1 cellular context compared by ENCODE assay signal in the genomic region with DNA sequence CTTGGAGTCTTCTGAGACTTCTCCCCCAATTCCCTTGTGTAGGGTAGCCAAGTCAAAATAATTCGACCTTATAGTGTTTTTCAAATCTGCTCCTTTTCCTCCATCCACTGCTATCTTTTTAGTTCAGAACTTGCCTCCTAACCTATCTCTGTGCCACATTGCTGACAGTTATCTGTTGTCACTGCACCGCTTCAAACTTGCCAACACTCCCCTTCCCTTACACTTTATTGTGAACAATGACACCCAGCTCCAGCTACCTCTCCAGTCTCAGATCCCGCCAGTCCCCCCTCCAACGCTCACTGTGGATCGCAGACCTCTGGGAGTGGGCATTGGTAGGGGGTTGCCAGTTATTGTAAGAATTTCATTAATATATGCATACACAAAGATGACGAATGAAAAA.
A peak's percentile ranks its signal among the peaks of the same experiment; 100 is the strongest.
TF ChIP-seq lines count a peak whose summit lies in the region.

No MANE protein-coding gene starts in this region.

TF ChIP-seq in K562, 482 proteins besides CTCF, POLR2A, EP300 and RAD21 (continued from another document and continues in another):
- no peak for TF ChIP-seq HDAC2 (IDR thresholded peaks at IDR 0.05)
- TF ChIP-seq, protein P1, sequence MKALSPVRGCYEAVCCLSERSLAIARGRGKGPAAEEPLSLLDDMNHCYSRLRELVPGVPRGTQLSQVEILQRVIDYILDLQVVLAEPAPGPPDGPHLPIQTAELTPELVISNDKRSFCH (CRISPR knock-in tag; IDR thresholded peaks at IDR 0.05), result no peak
- TF ChIP-seq, protein P1 (tag; IDR thresholded peaks at IDR 0.05), result no peak
- no peak for TF ChIP-seq CXXC5 (CRISPR knock-in tag; IDR thresholded peaks at IDR 0.05)
- TF ChIP-seq ZBTB1 (CRISPR knock-in tag; IDR thresholded peaks at IDR 0.05; ENCODE audit: borderline replicate concordance, low read depth), result no peak
- TF ChIP-seq ZNF175 (CRISPR knock-in tag; IDR thresholded peaks at IDR 0.05; ENCODE audit: low read depth), result no peak
- TF ChIP-seq ELF1 (tag; IDR thresholded peaks at IDR 0.05), result no peak
- no peak for TF ChIP-seq SMAD4 (CRISPR knock-in tag; conservative IDR thresholded peaks at IDR 0.05)
- no peak for TF ChIP-seq XRCC3 (IDR thresholded peaks at IDR 0.05)
- peak; percentile 52 for TF ChIP-seq CREM (IDR thresholded peaks at IDR 0.05; ENCODE audit: low read depth)
- TF ChIP-seq MYNN (IDR thresholded peaks at IDR 0.05), result no peak
- TF ChIP-seq MYNN (CRISPR knock-in tag; IDR thresholded peaks at IDR 0.05), result no peak
- TF ChIP-seq NEUROD1 (IDR thresholded peaks at IDR 0.05; ENCODE audit: borderline replicate concordance, low read depth, low read length, partially characterized antibody), result no peak
- TF ChIP-seq GATAD2A (IDR thresholded peaks at IDR 0.05), result no peak
- TF ChIP-seq SPI1 (IDR thresholded peaks at IDR 0.05; ENCODE audit: borderline replicate concordance, low read depth, low read length), result no peak
- peak; percentile 62; the same call in 1 of the 2 replicates for TF ChIP-seq POLR2AphosphoS5 (IDR thresholded peaks at IDR 0.05; ENCODE audit: control insufficient read depth, insufficient read depth, low read depth, low read length)
- TF ChIP-seq ZNF146 (CRISPR knock-in tag; IDR thresholded peaks at IDR 0.05; ENCODE audit: unreplicated experiment), result no peak
- TF ChIP-seq, protein P2, sequence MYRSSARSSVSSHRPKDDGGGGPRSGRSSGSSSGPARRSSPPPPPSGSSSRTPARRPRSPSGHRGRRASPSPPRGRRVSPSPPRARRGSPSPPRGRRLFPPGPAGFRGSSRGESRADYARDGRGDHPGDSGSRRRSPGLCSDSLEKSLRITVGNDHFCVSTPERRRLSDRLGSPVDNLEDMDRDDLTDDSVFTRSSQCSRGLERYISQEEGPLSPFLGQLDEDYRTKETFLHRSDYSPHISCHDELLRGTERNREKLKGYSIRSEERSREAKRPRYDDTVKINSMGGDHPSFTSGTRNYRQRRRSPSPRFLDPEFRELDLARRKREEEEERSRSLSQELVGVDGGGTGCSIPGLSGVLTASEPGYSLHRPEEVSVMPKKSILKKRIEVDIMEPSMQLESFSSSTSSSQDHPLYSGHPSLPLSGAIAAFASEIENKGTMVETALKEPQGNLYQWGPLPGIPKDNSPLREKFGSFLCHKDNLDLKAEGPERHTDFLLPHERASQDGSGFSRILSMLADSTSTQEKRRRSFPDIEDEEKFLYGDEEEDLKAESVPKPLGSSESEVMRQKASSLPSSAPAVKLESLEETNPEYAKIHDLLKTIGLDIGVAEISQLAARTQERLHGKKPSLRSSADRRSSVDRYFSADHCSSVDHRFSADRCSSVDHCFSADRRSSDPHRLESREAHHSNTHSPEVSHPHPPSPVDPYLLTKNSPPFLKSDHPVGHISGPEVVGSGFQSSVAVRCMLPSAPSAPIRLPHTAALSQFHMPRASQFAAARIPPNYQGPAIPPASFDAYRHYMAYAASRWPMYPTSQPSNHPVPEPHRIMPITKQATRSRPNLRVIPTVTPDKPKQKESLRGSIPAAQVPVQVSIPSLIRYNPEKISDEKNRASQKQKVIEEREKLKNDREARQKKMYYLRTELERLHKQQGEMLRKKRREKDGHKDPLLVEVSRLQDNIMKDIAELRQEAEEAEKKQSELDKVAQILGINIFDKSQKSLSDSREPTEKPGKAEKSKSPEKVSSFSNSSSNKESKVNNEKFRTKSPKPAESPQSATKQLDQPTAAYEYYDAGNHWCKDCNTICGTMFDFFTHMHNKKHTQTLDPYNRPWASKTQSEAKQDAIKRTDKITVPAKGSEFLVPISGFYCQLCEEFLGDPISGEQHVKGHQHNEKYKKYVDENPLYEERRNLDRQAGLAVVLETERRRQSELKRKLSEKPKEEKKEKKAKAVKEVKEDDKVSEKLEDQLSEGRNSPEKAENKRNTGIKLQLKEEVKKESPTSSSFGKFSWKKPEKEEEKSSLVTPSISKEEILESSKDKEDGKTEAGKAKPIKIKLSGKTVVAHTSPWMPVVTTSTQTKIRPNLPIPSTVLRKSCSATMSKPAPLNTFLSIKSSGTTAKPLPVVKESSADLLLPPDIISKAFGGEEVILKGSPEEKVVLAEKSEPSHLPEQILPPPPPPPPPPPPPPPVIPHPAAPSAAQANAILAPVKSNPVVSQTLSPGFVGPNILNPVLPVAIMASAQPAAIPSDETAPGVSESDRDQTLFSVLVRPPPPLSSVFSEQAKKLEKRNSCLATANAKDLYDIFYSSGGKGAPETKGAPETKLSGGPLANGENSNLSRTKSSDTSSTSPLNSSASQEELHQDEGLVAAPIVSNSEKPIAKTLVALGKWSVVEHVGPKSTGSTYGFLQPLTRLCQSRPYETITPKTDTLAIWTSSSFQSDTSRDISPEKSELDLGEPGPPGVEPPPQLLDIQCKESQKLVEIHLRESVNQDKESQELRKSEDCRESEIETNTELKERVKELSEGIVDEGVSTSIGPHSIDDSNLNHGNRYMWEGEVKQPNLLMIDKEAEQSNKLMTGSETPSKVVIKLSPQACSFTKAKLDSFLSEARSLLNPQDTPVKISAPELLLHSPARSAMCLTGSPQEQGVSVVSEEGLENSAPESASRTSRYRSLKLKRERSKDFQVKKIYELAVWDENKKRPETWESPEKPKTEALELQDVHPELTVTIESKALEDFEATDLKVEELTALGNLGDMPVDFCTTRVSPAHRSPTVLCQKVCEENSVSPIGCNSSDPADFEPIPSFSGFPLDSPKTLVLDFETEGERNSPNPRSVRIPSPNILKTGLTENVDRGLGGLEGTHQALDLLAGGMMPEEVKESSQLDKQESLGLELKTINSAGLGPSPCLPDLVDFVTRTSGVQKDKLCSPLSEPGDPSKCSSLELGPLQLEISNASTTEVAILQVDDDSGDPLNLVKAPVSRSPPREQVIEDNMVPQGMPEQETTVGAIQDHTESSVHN (IDR thresholded peaks at IDR 0.05; ENCODE audit: borderline replicate concordance in 1 of 2, low read depth in 1 of 2), result no peak
- TF ChIP-seq, protein P3, sequence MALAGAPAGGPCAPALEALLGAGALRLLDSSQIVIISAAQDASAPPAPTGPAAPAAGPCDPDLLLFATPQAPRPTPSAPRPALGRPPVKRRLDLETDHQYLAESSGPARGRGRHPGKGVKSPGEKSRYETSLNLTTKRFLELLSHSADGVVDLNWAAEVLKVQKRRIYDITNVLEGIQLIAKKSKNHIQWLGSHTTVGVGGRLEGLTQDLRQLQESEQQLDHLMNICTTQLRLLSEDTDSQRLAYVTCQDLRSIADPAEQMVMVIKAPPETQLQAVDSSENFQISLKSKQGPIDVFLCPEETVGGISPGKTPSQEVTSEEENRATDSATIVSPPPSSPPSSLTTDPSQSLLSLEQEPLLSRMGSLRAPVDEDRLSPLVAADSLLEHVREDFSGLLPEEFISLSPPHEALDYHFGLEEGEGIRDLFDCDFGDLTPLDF (CRISPR knock-in tag; IDR thresholded peaks at IDR 0.05), result no peak
- no peak for TF ChIP-seq PURB (CRISPR knock-in tag; IDR thresholded peaks at IDR 0.05; ENCODE audit: low read depth)
- TF ChIP-seq, protein P4, sequence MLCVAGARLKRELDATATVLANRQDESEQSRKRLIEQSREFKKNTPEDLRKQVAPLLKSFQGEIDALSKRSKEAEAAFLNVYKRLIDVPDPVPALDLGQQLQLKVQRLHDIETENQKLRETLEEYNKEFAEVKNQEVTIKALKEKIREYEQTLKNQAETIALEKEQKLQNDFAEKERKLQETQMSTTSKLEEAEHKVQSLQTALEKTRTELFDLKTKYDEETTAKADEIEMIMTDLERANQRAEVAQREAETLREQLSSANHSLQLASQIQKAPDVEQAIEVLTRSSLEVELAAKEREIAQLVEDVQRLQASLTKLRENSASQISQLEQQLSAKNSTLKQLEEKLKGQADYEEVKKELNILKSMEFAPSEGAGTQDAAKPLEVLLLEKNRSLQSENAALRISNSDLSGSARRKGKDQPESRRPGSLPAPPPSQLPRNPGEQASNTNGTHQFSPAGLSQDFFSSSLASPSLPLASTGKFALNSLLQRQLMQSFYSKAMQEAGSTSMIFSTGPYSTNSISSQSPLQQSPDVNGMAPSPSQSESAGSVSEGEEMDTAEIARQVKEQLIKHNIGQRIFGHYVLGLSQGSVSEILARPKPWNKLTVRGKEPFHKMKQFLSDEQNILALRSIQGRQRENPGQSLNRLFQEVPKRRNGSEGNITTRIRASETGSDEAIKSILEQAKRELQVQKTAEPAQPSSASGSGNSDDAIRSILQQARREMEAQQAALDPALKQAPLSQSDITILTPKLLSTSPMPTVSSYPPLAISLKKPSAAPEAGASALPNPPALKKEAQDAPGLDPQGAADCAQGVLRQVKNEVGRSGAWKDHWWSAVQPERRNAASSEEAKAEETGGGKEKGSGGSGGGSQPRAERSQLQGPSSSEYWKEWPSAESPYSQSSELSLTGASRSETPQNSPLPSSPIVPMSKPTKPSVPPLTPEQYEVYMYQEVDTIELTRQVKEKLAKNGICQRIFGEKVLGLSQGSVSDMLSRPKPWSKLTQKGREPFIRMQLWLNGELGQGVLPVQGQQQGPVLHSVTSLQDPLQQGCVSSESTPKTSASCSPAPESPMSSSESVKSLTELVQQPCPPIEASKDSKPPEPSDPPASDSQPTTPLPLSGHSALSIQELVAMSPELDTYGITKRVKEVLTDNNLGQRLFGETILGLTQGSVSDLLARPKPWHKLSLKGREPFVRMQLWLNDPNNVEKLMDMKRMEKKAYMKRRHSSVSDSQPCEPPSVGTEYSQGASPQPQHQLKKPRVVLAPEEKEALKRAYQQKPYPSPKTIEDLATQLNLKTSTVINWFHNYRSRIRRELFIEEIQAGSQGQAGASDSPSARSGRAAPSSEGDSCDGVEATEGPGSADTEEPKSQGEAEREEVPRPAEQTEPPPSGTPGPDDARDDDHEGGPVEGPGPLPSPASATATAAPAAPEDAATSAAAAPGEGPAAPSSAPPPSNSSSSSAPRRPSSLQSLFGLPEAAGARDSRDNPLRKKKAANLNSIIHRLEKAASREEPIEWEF (CRISPR knock-in tag; IDR thresholded peaks at IDR 0.05), result no peak
- TF ChIP-seq, protein P5, sequence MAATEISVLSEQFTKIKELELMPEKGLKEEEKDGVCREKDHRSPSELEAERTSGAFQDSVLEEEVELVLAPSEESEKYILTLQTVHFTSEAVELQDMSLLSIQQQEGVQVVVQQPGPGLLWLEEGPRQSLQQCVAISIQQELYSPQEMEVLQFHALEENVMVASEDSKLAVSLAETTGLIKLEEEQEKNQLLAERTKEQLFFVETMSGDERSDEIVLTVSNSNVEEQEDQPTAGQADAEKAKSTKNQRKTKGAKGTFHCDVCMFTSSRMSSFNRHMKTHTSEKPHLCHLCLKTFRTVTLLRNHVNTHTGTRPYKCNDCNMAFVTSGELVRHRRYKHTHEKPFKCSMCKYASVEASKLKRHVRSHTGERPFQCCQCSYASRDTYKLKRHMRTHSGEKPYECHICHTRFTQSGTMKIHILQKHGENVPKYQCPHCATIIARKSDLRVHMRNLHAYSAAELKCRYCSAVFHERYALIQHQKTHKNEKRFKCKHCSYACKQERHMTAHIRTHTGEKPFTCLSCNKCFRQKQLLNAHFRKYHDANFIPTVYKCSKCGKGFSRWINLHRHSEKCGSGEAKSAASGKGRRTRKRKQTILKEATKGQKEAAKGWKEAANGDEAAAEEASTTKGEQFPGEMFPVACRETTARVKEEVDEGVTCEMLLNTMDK (IDR thresholded peaks at IDR 0.05; ENCODE audit: borderline replicate concordance, insufficient read depth, low read depth, low read length, poor library complexity, severe bottlenecking), result no peak
- no peak for TF ChIP-seq ZNF644 (tag; IDR thresholded peaks at IDR 0.05; ENCODE audit: low read depth)
- TF ChIP-seq RB1 (IDR thresholded peaks at IDR 0.05; ENCODE audit: low read depth), result no peak
- TF ChIP-seq, protein P6, sequence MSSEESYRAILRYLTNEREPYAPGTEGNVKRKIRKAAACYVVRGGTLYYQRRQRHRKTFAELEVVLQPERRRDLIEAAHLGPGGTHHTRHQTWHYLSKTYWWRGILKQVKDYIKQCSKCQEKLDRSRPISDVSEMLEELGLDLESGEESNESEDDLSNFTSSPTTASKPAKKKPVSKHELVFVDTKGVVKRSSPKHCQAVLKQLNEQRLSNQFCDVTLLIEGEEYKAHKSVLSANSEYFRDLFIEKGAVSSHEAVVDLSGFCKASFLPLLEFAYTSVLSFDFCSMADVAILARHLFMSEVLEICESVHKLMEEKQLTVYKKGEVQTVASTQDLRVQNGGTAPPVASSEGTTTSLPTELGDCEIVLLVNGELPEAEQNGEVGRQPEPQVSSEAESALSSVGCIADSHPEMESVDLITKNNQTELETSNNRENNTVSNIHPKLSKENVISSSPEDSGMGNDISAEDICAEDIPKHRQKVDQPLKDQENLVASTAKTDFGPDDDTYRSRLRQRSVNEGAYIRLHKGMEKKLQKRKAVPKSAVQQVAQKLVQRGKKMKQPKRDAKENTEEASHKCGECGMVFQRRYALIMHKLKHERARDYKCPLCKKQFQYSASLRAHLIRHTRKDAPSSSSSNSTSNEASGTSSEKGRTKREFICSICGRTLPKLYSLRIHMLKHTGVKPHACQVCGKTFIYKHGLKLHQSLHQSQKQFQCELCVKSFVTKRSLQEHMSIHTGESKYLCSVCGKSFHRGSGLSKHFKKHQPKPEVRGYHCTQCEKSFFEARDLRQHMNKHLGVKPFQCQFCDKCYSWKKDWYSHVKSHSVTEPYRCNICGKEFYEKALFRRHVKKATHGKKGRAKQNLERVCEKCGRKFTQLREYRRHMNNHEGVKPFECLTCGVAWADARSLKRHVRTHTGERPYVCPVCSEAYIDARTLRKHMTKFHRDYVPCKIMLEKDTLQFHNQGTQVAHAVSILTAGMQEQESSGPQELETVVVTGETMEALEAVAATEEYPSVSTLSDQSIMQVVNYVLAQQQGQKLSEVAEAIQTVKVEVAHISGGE (CRISPR knock-in tag; IDR thresholded peaks at IDR 0.05), result no peak; a peak in 1 of 6 replicates
- TF ChIP-seq, protein P7, sequence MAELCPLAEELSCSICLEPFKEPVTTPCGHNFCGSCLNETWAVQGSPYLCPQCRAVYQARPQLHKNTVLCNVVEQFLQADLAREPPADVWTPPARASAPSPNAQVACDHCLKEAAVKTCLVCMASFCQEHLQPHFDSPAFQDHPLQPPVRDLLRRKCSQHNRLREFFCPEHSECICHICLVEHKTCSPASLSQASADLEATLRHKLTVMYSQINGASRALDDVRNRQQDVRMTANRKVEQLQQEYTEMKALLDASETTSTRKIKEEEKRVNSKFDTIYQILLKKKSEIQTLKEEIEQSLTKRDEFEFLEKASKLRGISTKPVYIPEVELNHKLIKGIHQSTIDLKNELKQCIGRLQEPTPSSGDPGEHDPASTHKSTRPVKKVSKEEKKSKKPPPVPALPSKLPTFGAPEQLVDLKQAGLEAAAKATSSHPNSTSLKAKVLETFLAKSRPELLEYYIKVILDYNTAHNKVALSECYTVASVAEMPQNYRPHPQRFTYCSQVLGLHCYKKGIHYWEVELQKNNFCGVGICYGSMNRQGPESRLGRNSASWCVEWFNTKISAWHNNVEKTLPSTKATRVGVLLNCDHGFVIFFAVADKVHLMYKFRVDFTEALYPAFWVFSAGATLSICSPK (IDR thresholded peaks at IDR 0.05; ENCODE audit: borderline replicate concordance), result no peak
- peak; percentile 53 to 57; a peak in 2 of 4 replicates for TF ChIP-seq KDM1A (IDR thresholded peaks at IDR 0.05)
- TF ChIP-seq CBX3 (IDR thresholded peaks at IDR 0.05; ENCODE audit: borderline replicate concordance in 1 of 2, low read length in 2 of 2), result no peak
- no peak for TF ChIP-seq ZNF197 (CRISPR knock-in tag; IDR thresholded peaks at IDR 0.05; ENCODE audit: low read depth)
- TF ChIP-seq SRSF3 (IDR thresholded peaks at IDR 0.05; ENCODE audit: insufficient read depth, low read length), result no peak
